16 cellular contexts compared by ENCODE assay signal in the genomic region with DNA sequence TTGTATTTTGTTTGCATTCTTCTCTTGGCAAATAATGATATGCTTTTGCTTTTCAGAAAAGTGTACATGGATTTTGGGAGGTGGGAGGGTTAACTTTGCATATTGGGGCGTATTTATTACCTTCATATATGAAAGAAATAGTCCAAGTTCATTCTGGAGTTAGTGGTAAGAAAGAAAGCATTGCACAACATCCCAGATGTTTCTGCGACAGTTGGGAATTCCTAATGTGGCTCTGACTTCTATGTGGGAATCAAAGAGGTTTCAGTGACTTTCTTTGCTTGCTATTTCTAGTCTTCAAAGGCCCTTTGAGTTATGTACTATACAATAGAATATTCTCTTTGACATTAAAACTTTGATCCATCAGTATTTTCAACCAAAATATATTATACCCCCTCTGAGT.
DNase-seq lines count a peak whose midpoint lies in the region; ATAC-seq and TF ChIP-seq lines count a peak whose summit lies in the region.
"Had no signal": no experiment of that assay in that cellular context is flagged by ENCODE, and none has a peak within 500 bp of the region (broad histone marks: within the 10 kb centered on the region; RNA-seq: fewer than 3 reads in every experiment).

No MANE protein-coding gene starts in this region.

- no peaks in the 10 kb centered on the region for H3K79me2 ChIP-seq in osteoblast (ENCODE audit: insufficient read depth, low read length)

- H3K4me3 ChIP-seq in adipocyte (ENCODE audit: low read length) (no peak overlapping the region), osteoblast (ENCODE audit: insufficient read depth, low read length) (no peak overlapping the region)
- H3K4me3 ChIP-seq: GM23248, HAP-1, SK-N-MC had no signal

- no peaks in the 10 kb centered on the region for H3K27me3 ChIP-seq in adipocyte (replicated peaks; ENCODE audit: control insufficient read depth, insufficient read depth, low read length)
- no peaks in the 10 kb centered on the region for H3K27me3 ChIP-seq in osteoblast (ENCODE audit: insufficient read depth, low read length)

- H3K9ac ChIP-seq in adipocyte (ENCODE audit: low read length) = no peak overlapping the region
- H3K9ac ChIP-seq: GM23248 had no signal

- no peak overlapping the region for H2AFZ ChIP-seq in osteoblast (ENCODE audit: low read length)
- H2AFZ ChIP-seq: GM23248 had no signal

- no peak overlapping the region for H3K4me2 ChIP-seq in osteoblast (ENCODE audit: insufficient read depth, low read length)

- H3K9me3 ChIP-seq in adipocyte (ENCODE audit: control insufficient read depth, low read length) = no peaks in the 10 kb centered on the region
- no peaks in the 10 kb centered on the region for H3K9me3 ChIP-seq in osteoblast (ENCODE audit: low read depth, low read length)
- H3K9me3 ChIP-seq: HAP-1 had no signal

- H3K4me1 ChIP-seq in adipocyte (ENCODE audit: control insufficient read depth, insufficient read depth, low read length) (no peaks in the 10 kb centered on the region), osteoblast (ENCODE audit: insufficient read depth, low read length) (no peaks in the 10 kb centered on the region)
- H3K4me1 ChIP-seq: HAP-1 had no signal

- no peak for TF ChIP-seq CTCF in osteoblast (IDR thresholded peaks at IDR 0.05; ENCODE audit: extremely low read depth, low read depth, low read length)

- peak; percentile 5 for DNase-seq in HCEC 1CT
- peak; percentile 58 for DNase-seq in adipocyte (ENCODE audit: low read depth)
- peak; percentile 8 for DNase-seq in fibroblast of peridontal ligament (ENCODE audit: extremely low read depth)
- DNase-seq in osteoblast (ENCODE audit: insufficient read length, low spot score, missing footprints) = peak; percentile 6
- no peak for DNase-seq in hypothalamus (lab: John Stamatoyannopoulos, UW)
- DNase-seq in NCI-H510A (lab: John Stamatoyannopoulos, UW) = no peak
- DNase-seq: ACHN, GDM1, GM23248, MV-4-11, NCI-H1694 treated with DMSO at 0.1 percent for 48 hours, NCI-H748 treated with DMSO at 0.1 percent for 48 hours, SHP77 had no signal

- H3K27ac ChIP-seq in osteoblast (ENCODE audit: low read depth, low read length) = no peak overlapping the region
- H3K27ac ChIP-seq: GM23248, SK-N-MC had no signal

- H4K20me1 ChIP-seq in osteoblast (ENCODE audit: insufficient read depth, low read length) = no peaks in the 10 kb centered on the region

- ATAC-seq in HG03442 (IDR thresholded peaks at IDR 0.05; ENCODE audit: unreplicated experiment) = no peak

- H3K36me3 ChIP-seq in adipocyte (ENCODE audit: control insufficient read depth, insufficient read depth, low read length, severe bottlenecking) = no peaks in the 10 kb centered on the region
- no peaks in the 10 kb centered on the region for H3K36me3 ChIP-seq in osteoblast (ENCODE audit: insufficient read depth, low read length)
- H3K36me3 ChIP-seq: HAP-1 had no signal

Comparison
In these comparisons a context has a peak if more than half of its experiments do, and no peak if none do; other contexts are left out.
1. DNase-seq: peak in HCEC 1CT (single experiment), adipocyte (single experiment), fibroblast of peridontal ligament (single experiment) and osteoblast (single experiment); none in hypothalamus (0 of 51) and NCI-H510A (single experiment).